Comparison of ENCODE assay signal across 11 cellular contexts in genomic region chrY:12846793-12847192, GRCh38. TPM values are rescaled to one million over a fixed set of nuclear protein-coding genes. Genes with fewer than 3 reads are reported as not detected.
"Had no signal": no experiment of that assay in that cellular context is flagged by ENCODE, and none has a peak within 500 bp of the region (broad histone marks: within the 10 kb centered on the region; RNA-seq: fewer than 3 reads in every experiment).

No MANE protein-coding gene starts in this region.

- H3K4me1 ChIP-seq: HAP-1 had no signal

- H3K27ac ChIP-seq: GM23248 had no signal

- H3K4me2 ChIP-seq: GM23338 had no signal

- H2AFZ ChIP-seq: GM23248, GM23338 had no signal

- DNase-seq: GM23248, GOT3, H7, H9, HCEC 1CT, HFFc6 had no signal

- H3K9me3 ChIP-seq: HAP-1 had no signal

- H3K9ac ChIP-seq: GM23248 had no signal

- H3K4me3 ChIP-seq: GM23248, GM23338, HAP-1 had no signal

- ATAC-seq: GM23338, HCT116 had no signal

- H3K36me3 ChIP-seq: HAP-1 had no signal

- FAIRE-seq: H1, H54 had no signal

RNA-seq across cellular contexts. Expression of gene DDX3Y, which starts 57.9 kb away (rescaled TPM):
- total RNA-seq: H7, H9 had no signal
